Comparison of ENCODE assay signal across 8 cellular contexts in the genomic region with DNA sequence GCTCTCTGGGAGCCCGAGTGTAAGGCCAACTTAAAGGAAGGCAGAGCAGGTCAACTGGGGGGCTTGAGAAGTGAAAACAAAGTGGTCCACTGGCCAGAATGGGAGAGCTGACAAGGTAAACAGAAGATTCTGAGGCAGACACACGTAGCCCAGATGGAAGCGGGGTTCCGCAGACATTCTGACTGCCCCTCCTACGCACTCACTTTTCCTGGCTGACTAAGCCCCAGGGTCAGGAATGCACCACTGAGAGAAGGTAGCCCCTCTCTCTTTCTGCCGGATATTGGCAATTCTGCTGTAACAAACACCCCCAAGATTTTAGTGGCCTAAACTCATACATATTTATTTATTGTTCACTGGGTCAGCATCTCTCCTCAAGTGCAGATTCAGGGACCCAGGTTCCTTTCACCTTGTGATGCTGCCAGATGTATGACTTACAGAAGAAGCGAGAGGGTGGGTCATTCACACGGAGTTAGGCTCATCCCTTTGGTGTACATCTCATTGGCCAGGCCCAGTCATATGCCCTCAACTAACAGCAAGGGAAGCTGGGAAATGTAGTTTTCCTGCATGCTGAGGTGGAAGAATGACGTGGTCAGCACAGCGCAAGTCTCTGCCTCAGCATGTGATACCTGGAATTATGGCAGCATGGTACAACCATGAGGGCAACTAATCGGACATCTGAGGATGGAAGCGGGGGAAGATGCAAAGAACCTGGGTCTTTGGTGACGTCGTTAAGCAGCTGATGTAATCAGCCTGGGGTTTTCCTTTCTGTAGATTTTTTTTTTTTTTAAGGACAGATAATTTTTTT. TPM values are rescaled to one million over a fixed set of nuclear protein-coding genes. Genes with fewer than 3 reads are reported as not detected.
DNase-seq lines count a peak whose midpoint lies in the region; ATAC-seq and TF ChIP-seq lines count a peak whose summit lies in the region.

No MANE protein-coding gene starts in this region.

- H3K27me3 ChIP-seq in kidney epithelial cell (ENCODE audit: control insufficient read depth, insufficient read depth, low read length), result no peaks in the 10 kb centered on the region

- no peak overlapping the region for H3K27ac ChIP-seq in caudate nucleus (ENCODE audit: low read depth, low read length)

- no peaks in the 10 kb centered on the region for H3K36me3 ChIP-seq in kidney epithelial cell (ENCODE audit: control insufficient read depth, insufficient read depth, low read length)

- peak; percentile 87 for ATAC-seq in GM19452 (IDR thresholded peaks at IDR 0.05; ENCODE audit: unreplicated experiment)
- ATAC-seq in HG03571 (IDR thresholded peaks at IDR 0.05; ENCODE audit: unreplicated experiment), result peak; percentile 57

- no peak for TF ChIP-seq CTCF in kidney epithelial cell (IDR thresholded peaks at IDR 0.05; ENCODE audit: insufficient read depth, low read length, poor library complexity, severe bottlenecking)

- no peak overlapping the region for H3K4me3 ChIP-seq in kidney epithelial cell (ENCODE audit: low read depth, low read length)

- DNase-seq in CD1c-positive myeloid dendritic cell (ENCODE audit: extremely low spot score) (peak; percentile 52), T-helper 9 cell (peak; percentile 8), caudate nucleus (lab: John Stamatoyannopoulos, UW) (peak in 32 of 61 donors; percentile 1 to 65 (median 7)), kidney epithelial cell (ENCODE audit: low read depth) (peak; percentile 58), NOMO-1 treated with dmso at 0.1 percent for 144 hours (lab: John Stamatoyannopoulos, UW; ENCODE audit: unreplicated experiment) (no peak)
- DNase-seq in stimulated activated CD8-positive, alpha-beta memory T cell treated with anti-CD3 and anti-CD28 coated beads, Interleukin-12 subunit alpha, Interleukin-12 subunit beta, amount 100 ng/mL, for 4 hours (ENCODE audit: low read depth), result peak; percentile 15

RNA-seq across cellular contexts. Expression of a gene that starts 43.5 kb away (rescaled TPM):
- 32.8 and 34.9 TPM in 2 replicates for total RNA-seq in kidney epithelial cell

RNA-seq across cellular contexts. Expression of a gene that starts 43.5 kb away (rescaled TPM):
- 11.8 TPM in 2 replicates for total RNA-seq in kidney epithelial cell
